ENCODE assay signal across 34 cellular contexts in genomic region chr6:159460476-159460875, GRCh38.
"Had no signal": no experiment of that assay in that cellular context is flagged by ENCODE, and none has a peak within 500 bp of the region (broad histone marks: within the 10 kb centered on the region; RNA-seq: fewer than 3 reads in every experiment).

No MANE protein-coding gene starts in this region.

- H3K36me3 Mint-ChIP-seq: activated CD4-positive, alpha-beta memory T cell treated with anti-CD3 and anti-CD28 coated beads for 36 hours; activated CD8-positive, alpha-beta memory T cell treated with anti-CD3 and anti-CD28 coated beads, Interleukin-2, amount 10 ng/mL, durations not matched to agents 7 days and 5 days; activated naive CD4-positive, alpha-beta T cell treated with anti-CD3 and anti-CD28 coated beads, Interleukin-2, amount 50 U/mL, for 24 hours; activated naive CD8-positive, alpha-beta T cell treated with anti-CD3 and anti-CD28 coated beads for 36 hours had no signal

- H3K9me3 ChIP-seq: adrenal gland, body of pancreas had no signal

- H3K4me3 Mint-ChIP-seq: activated CD4-positive, alpha-beta memory T cell treated with anti-CD3 and anti-CD28 coated beads for 36 hours; activated CD4-positive, alpha-beta T cell treated with anti-CD3 and anti-CD28 coated beads for 36 hours; activated CD4-positive, alpha-beta T cell treated with anti-CD3 and anti-CD28 coated beads, Interleukin-2, amount 10 ng/mL, durations not matched to agents 24 days and 14 days; activated CD8-positive, alpha-beta memory T cell treated with anti-CD3 and anti-CD28 coated beads, Interleukin-2, amount 10 ng/mL, durations not matched to agents 7 days and 5 days; activated CD8-positive, alpha-beta T cell treated with anti-CD3 and anti-CD28 coated beads, Interleukin-2, amount 10 ng/mL, durations not matched to agents 7 days and 5 days; activated naive CD4-positive, alpha-beta T cell treated with anti-CD3 and anti-CD28 coated beads for 36 hours; activated naive CD4-positive, alpha-beta T cell treated with anti-CD3 and anti-CD28 coated beads, Interleukin-2, amount 50 U/mL, for 24 hours; activated naive CD8-positive, alpha-beta T cell treated with anti-CD3 and anti-CD28 coated beads for 36 hours; activated naive CD8-positive, alpha-beta T cell treated with anti-CD3 and anti-CD28 coated beads, Interleukin-2, amount 50 U/mL, for 24 hours; activated T-helper 1 cell treated with anti-CD3 and anti-CD28 coated beads, Interleukin-12 subunit alpha, Interleukin-12 subunit beta, Interleukin-2, Interleukin-4 antibody, amounts not matched to agents 30 ng/mL and 10 ng/mL and 1 ng/mL, durations not matched to agents 14 hours and 24 hours and 36 hours; effector memory CD8-positive, alpha-beta T cell had no signal

- H3K4me1 ChIP-seq: adrenal gland, body of pancreas had no signal

- ATAC-seq: activated CD4-positive, alpha-beta T cell treated with anti-CD3 and anti-CD28 coated beads for 36 hours; activated CD8-positive, alpha-beta memory T cell treated with anti-CD3 and anti-CD28 coated beads, Interleukin-2, amount 10 ng/mL, durations not matched to agents 7 days and 5 days; activated CD8-positive, alpha-beta T cell treated with anti-CD3 and anti-CD28 coated beads, Interleukin-2, amount 10 ng/mL, durations not matched to agents 7 days and 5 days; activated naive CD8-positive, alpha-beta T cell treated with anti-CD3 and anti-CD28 coated beads, Interleukin-2, amount 50 U/mL, for 24 hours; body of pancreas; effector memory CD8-positive, alpha-beta T cell had no signal

- H3K27ac ChIP-seq: adrenal gland, body of pancreas, epithelial cell of prostate had no signal

- H3K4me3 ChIP-seq: adrenal gland, body of pancreas had no signal

- FAIRE-seq: colon, endometrium, endothelial cell of umbilical vein, frontal cortex had no signal

- H3K27me3 Mint-ChIP-seq: activated CD8-positive, alpha-beta memory T cell treated with anti-CD3 and anti-CD28 coated beads, Interleukin-2, amount 10 ng/mL, durations not matched to agents 7 days and 5 days had no signal

- H3K4me1 Mint-ChIP-seq: activated CD4-positive, alpha-beta T cell treated with anti-CD3 and anti-CD28 coated beads for 36 hours; activated CD4-positive, alpha-beta T cell treated with anti-CD3 and anti-CD28 coated beads, Interleukin-2, amount 10 ng/mL, durations not matched to agents 24 days and 14 days; activated CD8-positive, alpha-beta memory T cell treated with anti-CD3 and anti-CD28 coated beads, Interleukin-2, amount 10 ng/mL, durations not matched to agents 7 days and 5 days; activated naive CD4-positive, alpha-beta T cell treated with anti-CD3 and anti-CD28 coated beads, Interleukin-2, amount 50 U/mL, for 24 hours; activated naive CD8-positive, alpha-beta T cell treated with anti-CD3 and anti-CD28 coated beads for 36 hours; activated naive CD8-positive, alpha-beta T cell treated with anti-CD3 and anti-CD28 coated beads, Interleukin-2, amount 50 U/mL, for 24 hours had no signal

- H3K27ac Mint-ChIP-seq: activated CD4-positive, alpha-beta memory T cell treated with anti-CD3 and anti-CD28 coated beads for 36 hours; activated CD4-positive, alpha-beta T cell treated with anti-CD3 and anti-CD28 coated beads for 36 hours; activated CD4-positive, alpha-beta T cell treated with anti-CD3 and anti-CD28 coated beads, Interleukin-2, amount 10 ng/mL, durations not matched to agents 24 days and 14 days; activated CD8-positive, alpha-beta memory T cell treated with anti-CD3 and anti-CD28 coated beads, Interleukin-2, amount 10 ng/mL, durations not matched to agents 7 days and 5 days; activated CD8-positive, alpha-beta T cell treated with anti-CD3 and anti-CD28 coated beads, Interleukin-2, amount 10 ng/mL, durations not matched to agents 7 days and 5 days; activated naive CD4-positive, alpha-beta T cell treated with anti-CD3 and anti-CD28 coated beads for 36 hours; activated naive CD4-positive, alpha-beta T cell treated with anti-CD3 and anti-CD28 coated beads, Interleukin-2, amount 50 U/mL, for 24 hours; activated naive CD8-positive, alpha-beta T cell treated with anti-CD3 and anti-CD28 coated beads for 36 hours; activated naive CD8-positive, alpha-beta T cell treated with anti-CD3 and anti-CD28 coated beads, Interleukin-2, amount 50 U/mL, for 24 hours; activated T-helper 1 cell treated with anti-CD3 and anti-CD28 coated beads, Interleukin-12 subunit alpha, Interleukin-12 subunit beta, Interleukin-2, Interleukin-4 antibody, amounts not matched to agents 30 ng/mL and 10 ng/mL and 1 ng/mL, durations not matched to agents 14 hours and 24 hours and 36 hours; activated T-helper 2 cell treated with anti-CD3 and anti-CD28 coated beads, Interferon-gamma antibody, Interleukin-2, Interleukin-4, amounts not matched to agents 10 μg/mL and 5 μg/mL and 100 μg/mL, durations not matched to agents 14 hours and 24 hours and 36 hours; effector memory CD8-positive, alpha-beta T cell had no signal

- H3K9me3 Mint-ChIP-seq: activated CD4-positive, alpha-beta memory T cell treated with anti-CD3 and anti-CD28 coated beads for 36 hours; activated CD4-positive, alpha-beta T cell treated with anti-CD3 and anti-CD28 coated beads, Interleukin-2, amount 10 ng/mL, durations not matched to agents 24 days and 14 days; activated naive CD4-positive, alpha-beta T cell treated with anti-CD3 and anti-CD28 coated beads, Interleukin-2, amount 50 U/mL, for 24 hours; activated naive CD8-positive, alpha-beta T cell treated with anti-CD3 and anti-CD28 coated beads for 36 hours; activated naive CD8-positive, alpha-beta T cell treated with anti-CD3 and anti-CD28 coated beads, Interleukin-2, amount 50 U/mL, for 24 hours; activated T-helper 1 cell treated with anti-CD3 and anti-CD28 coated beads, Interleukin-12 subunit alpha, Interleukin-12 subunit beta, Interleukin-2, Interleukin-4 antibody, amounts not matched to agents 30 ng/mL and 10 ng/mL and 1 ng/mL, durations not matched to agents 14 hours and 24 hours and 36 hours; activated T-helper 2 cell treated with anti-CD3 and anti-CD28 coated beads, Interferon-gamma antibody, Interleukin-2, Interleukin-4, amounts not matched to agents 10 μg/mL and 5 μg/mL and 100 μg/mL, durations not matched to agents 14 hours and 24 hours and 36 hours; effector memory CD8-positive, alpha-beta T cell had no signal

- H3K36me3 ChIP-seq: adrenal gland had no signal

- DNase-seq: activated CD4-positive, alpha-beta memory T cell treated with anti-CD3 and anti-CD28 coated beads for 36 hours; activated CD4-positive, alpha-beta T cell treated with anti-CD3 and anti-CD28 coated beads for 36 hours; activated CD4-positive, alpha-beta T cell treated with anti-CD3 and anti-CD28 coated beads, Interleukin-2, amount 10 ng/mL, durations not matched to agents 24 days and 14 days; activated CD4-positive, CD25-positive, alpha-beta regulatory T cell; activated CD4-positive, CD25-positive, alpha-beta regulatory T cell treated with anti-CD3 and anti-CD28 coated beads, Interleukin-2, amount 50 U/mL, for 72 hours; activated CD8-positive, alpha-beta memory T cell treated with anti-CD3 and anti-CD28 coated beads, Interleukin-2, amount 10 ng/mL, durations not matched to agents 7 days and 5 days; activated CD8-positive, alpha-beta memory T cell treated with anti-CD3 and anti-CD28 coated beads, Interleukin-2, amount 50 U/mL, for 4 hours; activated CD8-positive, alpha-beta T cell treated with anti-CD3 and anti-CD28 coated beads, Interleukin-2, amount 10 ng/mL, durations not matched to agents 7 days and 5 days; activated effector memory CD4-positive, alpha-beta T cell treated with anti-CD3 and anti-CD28 coated beads, Interleukin-2, amount 50 U/mL, for 16 hours; activated naive CD4-positive, alpha-beta T cell treated with anti-CD3 and anti-CD28 coated beads for 36 hours; activated naive CD8-positive, alpha-beta T cell treated with anti-CD3 and anti-CD28 coated beads for 36 hours; activated naive CD8-positive, alpha-beta T cell treated with anti-CD3 and anti-CD28 coated beads, Interleukin-2, amount 50 U/mL, for 24 hours; activated T-cell treated with anti-CD3 and anti-CD28 coated beads, Interleukin-2, amount 50 U/mL, for 1 hour; activated T-cell treated with anti-CD3 and anti-CD28 coated beads, Interleukin-2, amount 50 U/mL, for 48 hours; adrenal gland; amygdala; aorta; body of pancreas; caudate nucleus; cortex of kidney; dermis blood vessel endothelial cell; effector CD4-positive, alpha-beta T cell; effector memory CD8-positive, alpha-beta T cell; foreskin fibroblast; head of caudate nucleus; T-helper 2 cell had no signal

- H3K27me3 ChIP-seq: adrenal gland, body of pancreas had no signal
